Comparison of ENCODE assay signal across 8 cellular contexts in the genomic region with DNA sequence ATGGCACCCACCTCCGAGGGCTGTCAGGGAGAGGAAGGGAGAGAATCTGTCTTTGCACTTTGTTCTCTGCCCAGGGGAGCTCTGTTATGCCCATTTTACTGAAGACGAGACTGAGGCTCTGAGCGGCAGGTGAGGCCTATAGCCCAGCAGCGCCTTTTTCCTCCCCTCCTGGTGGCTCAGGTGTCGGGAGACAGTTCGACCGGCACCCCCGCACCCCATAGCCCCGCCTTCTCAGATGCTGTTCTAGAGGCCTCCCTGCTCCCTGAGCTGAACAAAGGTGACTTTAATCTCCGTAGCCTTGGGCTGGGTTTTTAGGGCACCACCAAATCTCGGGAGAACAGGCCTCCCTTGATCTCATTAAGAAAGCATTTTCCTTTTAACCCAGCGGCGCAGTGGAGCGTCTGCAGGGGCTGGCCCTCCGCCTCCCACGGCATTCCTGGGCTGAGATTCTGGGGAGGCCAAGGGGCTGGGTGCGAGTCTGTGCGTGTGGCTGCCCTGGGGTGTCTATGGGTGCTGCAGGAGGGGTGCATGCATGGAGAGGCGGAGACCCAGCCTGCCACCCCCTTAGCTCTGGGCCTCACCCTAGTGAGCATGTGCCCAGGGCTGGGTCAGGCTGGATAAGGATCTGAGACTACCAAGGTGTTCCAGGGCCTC. TPM values are rescaled to one million over a fixed set of nuclear protein-coding genes. Genes with fewer than 3 reads are reported as not detected.
DNase-seq lines count a peak whose midpoint lies in the region; ATAC-seq, FAIRE-seq and TF ChIP-seq lines count a peak whose summit lies in the region.

No MANE protein-coding gene starts in this region.

- FAIRE-seq in pancreas (lab: Jason Lieb, UNC) = no peak

- H3K27me3 Mint-ChIP-seq in activated CD4-positive, alpha-beta T cell treated with anti-CD3 and anti-CD28 coated beads, Interleukin-2, amount 10 ng/mL, durations not matched to agents 24 days and 14 days = peaks cover 2% of the 10 kb centered on the region

- H3K9me3 ChIP-seq in pancreas = no peaks in the 10 kb centered on the region

- peak; percentile 80 for DNase-seq in activated CD4-positive, alpha-beta T cell treated with anti-CD3 and anti-CD28 coated beads, Interleukin-2, amount 10 ng/mL, durations not matched to agents 24 days and 14 days
- DNase-seq in activated CD4-positive, alpha-beta T cell treated with anti-CD3 and anti-CD28 coated beads, Interleukin-2, amount 50 U/mL, for 4 hours = no peak
- DNase-seq in SW480 (ENCODE audit: low spot score) (peak; percentile 97), epithelial cell of proximal tubule (ENCODE audit: low read depth) (peak; percentile 22), pancreas (peak in 4 of 6 donors; percentile 49 to 63 (median 56)), NCI-H2196 treated with DMSO at 0.1 percent for 48 hours (lab: John Stamatoyannopoulos, UW; ENCODE audit: unreplicated experiment) (no peak)

- H3K4me1 ChIP-seq in pancreas = peaks cover 27 to 63% (median 46%) of the 10 kb centered on the region in 3 donors

- H3K27me3 ChIP-seq in pancreas = no peaks in the 10 kb centered on the region

- intact Hi-C loops in activated CD4-positive, alpha-beta T cell treated with anti-CD3 and anti-CD28 coated beads, Interleukin-2, amount 10 ng/mL, durations not matched to agents 24 days and 14 days (cut with micrococcal nuclease) = loop anchor here (1.0 to 5.0 kb wide), 7 partner anchors 7 to 189 kb away; partner anchors contain the start of genes BRAT1, CHST12 and GRIFIN
- intact Hi-C loops in pancreas (cut with DNase I) = no loop called here

- peaks cover 38% of the 10 kb centered on the region for H3K4me1 Mint-ChIP-seq in activated CD4-positive, alpha-beta T cell treated with anti-CD3 and anti-CD28 coated beads, Interleukin-2, amount 10 ng/mL, durations not matched to agents 24 days and 14 days

- peak overlapping the region; percentile 30 for H3K4me3 ChIP-seq in epithelial cell of proximal tubule (ENCODE audit: low read depth, low read length)
- H3K4me3 ChIP-seq in pancreas = peak overlapping the region; percentile 57 to 80 (median 76)

- peak overlapping the region; percentile 97 for H3K4me3 Mint-ChIP-seq in activated CD4-positive, alpha-beta T cell treated with anti-CD3 and anti-CD28 coated beads, Interleukin-2, amount 10 ng/mL, durations not matched to agents 24 days and 14 days

- 9 to 10% methylated on average over 19 of the region's 19 CpGs for WGBS in pancreas, 2 donors

- peak overlapping the region; percentile 84 to 94 (median 87) for H3K27ac ChIP-seq in pancreas

- ATAC-seq in pancreas (no peak), GM21737 (IDR thresholded peaks at IDR 0.05; ENCODE audit: unreplicated experiment) (no peak), GM21786 (IDR thresholded peaks at IDR 0.05; ENCODE audit: unreplicated experiment) (no peak)

- H3K36me3 Mint-ChIP-seq in activated CD4-positive, alpha-beta T cell treated with anti-CD3 and anti-CD28 coated beads, Interleukin-2, amount 10 ng/mL, durations not matched to agents 24 days and 14 days (ENCODE audit: low read depth) = peaks cover 21% of the 10 kb centered on the region

- no peak for TF ChIP-seq CTCF in epithelial cell of proximal tubule (conservative IDR thresholded peaks at IDR 0.05; ENCODE audit: low read depth, low read length)
- no peak for TF ChIP-seq CTCF in pancreas (IDR thresholded peaks at IDR 0.05)

- no peaks in the 10 kb centered on the region for H3K9me3 Mint-ChIP-seq in activated CD4-positive, alpha-beta T cell treated with anti-CD3 and anti-CD28 coated beads, Interleukin-2, amount 10 ng/mL, durations not matched to agents 24 days and 14 days

- peaks cover 0 to 9% (median 0%) of the 10 kb centered on the region in 3 donors for H3K36me3 ChIP-seq in pancreas

- peak overlapping the region; percentile 93 for H3K27ac Mint-ChIP-seq in activated CD4-positive, alpha-beta T cell treated with anti-CD3 and anti-CD28 coated beads, Interleukin-2, amount 10 ng/mL, durations not matched to agents 24 days and 14 days

RNA-seq across cellular contexts. Expression of gene LFNG, which starts 3.3 kb away (rescaled TPM):
- total RNA-seq in activated CD4-positive, alpha-beta T cell treated with anti-CD3 and anti-CD28 coated beads, Interleukin-2, amount 10 ng/mL, durations not matched to agents 24 days and 14 days = 33.9 and 34.2 TPM in 2 replicates
- total RNA-seq in epithelial cell of proximal tubule = 32.1 and 37.0 TPM in 2 replicates
- 10 to 100 TPM; 28.2 to 66.8 (median 41.5) TPM for total RNA-seq in pancreas
- 10 to 100 TPM; 37.2 to 42.1 TPM for polyA plus RNA-seq in pancreas

RNA-seq across cellular contexts. Expression of gene BRAT1, which starts 32.4 kb away (rescaled TPM):
- 39.5 and 40.9 TPM in 2 replicates for total RNA-seq in activated CD4-positive, alpha-beta T cell treated with anti-CD3 and anti-CD28 coated beads, Interleukin-2, amount 10 ng/mL, durations not matched to agents 24 days and 14 days
- total RNA-seq in epithelial cell of proximal tubule = 53.0 and 68.9 TPM in 2 replicates
- total RNA-seq in pancreas = 10 to 100 TPM; 11.8 to 18.1 (median 13.6) TPM
- polyA plus RNA-seq in pancreas = 10 to 100 TPM; 44.7 to 54.4 TPM

RNA-seq across cellular contexts. Expression of gene IQCE, which starts 35.9 kb away (rescaled TPM):
- total RNA-seq in activated CD4-positive, alpha-beta T cell treated with anti-CD3 and anti-CD28 coated beads, Interleukin-2, amount 10 ng/mL, durations not matched to agents 24 days and 14 days = 11.7 and 12.3 TPM in 2 replicates
- 8.7 and 25.0 TPM in 2 replicates for total RNA-seq in epithelial cell of proximal tubule
- total RNA-seq in pancreas = 10 to 100 TPM in 4 of 6 donors, 1 to 10 TPM in 2; 8.8 to 14.1 (median 12.1) TPM
- 10 to 100 TPM in 1 of 2 donors, 1 to 10 TPM in 1; 8.8 to 10.9 TPM for polyA plus RNA-seq in pancreas

RNA-seq across cellular contexts. Expression of gene GRIFIN, which starts 46.7 kb away (rescaled TPM):
- not detected in 2 replicates for total RNA-seq in activated CD4-positive, alpha-beta T cell treated with anti-CD3 and anti-CD28 coated beads, Interleukin-2, amount 10 ng/mL, durations not matched to agents 24 days and 14 days
- total RNA-seq in epithelial cell of proximal tubule (not detected in 2 replicates), pancreas (not detected)
- not detected for polyA plus RNA-seq in pancreas

Comparison
In these comparisons a context has a peak if more than half of its experiments do, and no peak if none do; other contexts are left out.
1. DNase-seq: peak in activated CD4-positive, alpha-beta T cell treated with anti-CD3 and anti-CD28 coated beads, Interleukin-2, amount 10 ng/mL, durations not matched to agents 24 days and 14 days (single experiment), SW480 (single experiment), epithelial cell of proximal tubule (single experiment) and pancreas (4 of 6); none in activated CD4-positive, alpha-beta T cell treated with anti-CD3 and anti-CD28 coated beads, Interleukin-2, amount 50 U/mL, for 4 hours (0 of 2) and NCI-H2196 treated with DMSO at 0.1 percent for 48 hours (single experiment).